18 cellular contexts compared by ENCODE assay signal in genomic region chr13:112056284-112056727, GRCh38. TPM values are rescaled to one million over a fixed set of nuclear protein-coding genes. Genes with fewer than 3 reads are reported as not detected.
DNase-seq lines count a peak whose midpoint lies in the region; ATAC-seq and TF ChIP-seq lines count a peak whose summit lies in the region.
"Had no signal": no experiment of that assay in that cellular context is flagged by ENCODE, and none has a peak within 500 bp of the region (broad histone marks: within the 10 kb centered on the region; RNA-seq: fewer than 3 reads in every experiment).

No MANE protein-coding gene starts in this region.

- H3K4me3 ChIP-seq in smooth muscle cell = no peak overlapping the region
- H3K4me3 ChIP-seq: SJSA1 had no signal

- no peak overlapping the region for H2AFZ ChIP-seq in smooth muscle cell (ENCODE audit: low read depth)
- H2AFZ ChIP-seq: parathyroid adenoma had no signal

- intact Hi-C loops in activated CD8-positive, alpha-beta T cell treated with anti-CD3 and anti-CD28 coated beads for 36 hours (cut with micrococcal nuclease) = no loop called here

- no peak overlapping the region for H3K4me3 Mint-ChIP-seq in T-helper 1 cell treated with Interleukin-12 subunit alpha and Interleukin-12 subunit beta and Interleukin-4 antibody, amounts not matched to agents 30 μg/mL and 1 μg/mL, for 36 hours
- peak overlapping the region; percentile 80 for H3K4me3 Mint-ChIP-seq in glutamatergic neuron (ENCODE audit: unreplicated experiment)
- H3K4me3 Mint-ChIP-seq in activated CD8-positive, alpha-beta T cell treated with anti-CD3 and anti-CD28 coated beads for 36 hours = no peak overlapping the region
- H3K4me3 Mint-ChIP-seq: activated naive CD4-positive, alpha-beta T cell treated with anti-CD3 and anti-CD28 coated beads, Interleukin-2, amount 50 U/mL, for 24 hours; effector memory CD8-positive, alpha-beta T cell; mesothelial cell of epicardium had no signal

- H3K4me1 ChIP-seq in smooth muscle cell (ENCODE audit: low read depth) = peaks cover 29% of the 10 kb centered on the region
- H3K4me1 ChIP-seq: parathyroid adenoma, SJSA1 had no signal

- POLR2A ChIA-PET in activated CD8-positive, alpha-beta T cell treated with anti-CD3 and anti-CD28 coated beads for 36 hours (lab: Charles Lee) = interaction anchor here (0.9 kb wide), 1 partner anchor 10 kb away, joined by 3 read pairs; no protein-coding TSS in a partner anchor

- CTCF ChIA-PET in activated CD8-positive, alpha-beta T cell treated with anti-CD3 and anti-CD28 coated beads for 36 hours (lab: Charles Lee) = no interaction called here

- H3K9me3 Mint-ChIP-seq in T-helper 1 cell treated with Interleukin-12 subunit alpha and Interleukin-12 subunit beta and Interleukin-4 antibody, amounts not matched to agents 30 μg/mL and 1 μg/mL, for 36 hours = no peaks in the 10 kb centered on the region
- H3K9me3 Mint-ChIP-seq in glutamatergic neuron (ENCODE audit: unreplicated experiment) = peaks cover 18% of the 10 kb centered on the region
- no peaks in the 10 kb centered on the region for H3K9me3 Mint-ChIP-seq in activated CD8-positive, alpha-beta T cell treated with anti-CD3 and anti-CD28 coated beads for 36 hours
- H3K9me3 Mint-ChIP-seq: activated naive CD4-positive, alpha-beta T cell treated with anti-CD3 and anti-CD28 coated beads, Interleukin-2, amount 50 U/mL, for 24 hours; effector memory CD8-positive, alpha-beta T cell; mesothelial cell of epicardium had no signal

- 6% methylated on average over 9 of the region's 32 CpGs for WGBS in smooth muscle cell (ENCODE audit: low lambda C conversion rate)

- no peaks in the 10 kb centered on the region for H3K4me1 Mint-ChIP-seq in T-helper 1 cell treated with Interleukin-12 subunit alpha and Interleukin-12 subunit beta and Interleukin-4 antibody, amounts not matched to agents 30 μg/mL and 1 μg/mL, for 36 hours (ENCODE audit: low read depth)
- peaks cover 14% of the 10 kb centered on the region for H3K4me1 Mint-ChIP-seq in glutamatergic neuron (ENCODE audit: low read depth, unreplicated experiment)
- no peaks in the 10 kb centered on the region for H3K4me1 Mint-ChIP-seq in activated CD8-positive, alpha-beta T cell treated with anti-CD3 and anti-CD28 coated beads for 36 hours (ENCODE audit: low read depth)

- no peak overlapping the region for H3K9ac ChIP-seq in smooth muscle cell (ENCODE audit: low read depth)
- H3K9ac ChIP-seq: parathyroid adenoma had no signal

- no peaks in the 10 kb centered on the region for H3K79me2 ChIP-seq in smooth muscle cell (ENCODE audit: low read depth)
- H3K79me2 ChIP-seq: parathyroid adenoma had no signal

- H3K9me3 ChIP-seq in smooth muscle cell (replicated peaks; ENCODE audit: low read depth) = no peaks in the 10 kb centered on the region

- peak overlapping the region; percentile 22 for H3K4me2 ChIP-seq in smooth muscle cell

- H3K36me3 ChIP-seq in smooth muscle cell (ENCODE audit: low read depth) = no peaks in the 10 kb centered on the region
- H3K36me3 ChIP-seq: SJSA1 had no signal

- peaks cover 100% of the 10 kb centered on the region for H3K27me3 ChIP-seq in smooth muscle cell (ENCODE audit: low read depth)

- H3F3A ChIP-seq in smooth muscle cell (ENCODE audit: low read depth) = no peaks in the 10 kb centered on the region

- ATAC-seq in HG02798 (IDR thresholded peaks at IDR 0.05; ENCODE audit: poor library complexity, unreplicated experiment) (no peak), HG03439 (IDR thresholded peaks at IDR 0.05; ENCODE audit: unreplicated experiment) (no peak)
- ATAC-seq in activated CD8-positive, alpha-beta T cell treated with anti-CD3 and anti-CD28 coated beads for 36 hours = no peak
- ATAC-seq: effector memory CD8-positive, alpha-beta T cell had no signal

- H3K27ac ChIP-seq in smooth muscle cell (ENCODE audit: low read depth) = no peak overlapping the region
- H3K27ac ChIP-seq: parathyroid adenoma, SJSA1 had no signal

- peaks cover 82% of the 10 kb centered on the region for H3K27me3 Mint-ChIP-seq in T-helper 1 cell treated with Interleukin-12 subunit alpha and Interleukin-12 subunit beta and Interleukin-4 antibody, amounts not matched to agents 30 μg/mL and 1 μg/mL, for 36 hours (ENCODE audit: low read depth)
- H3K27me3 Mint-ChIP-seq in glutamatergic neuron (ENCODE audit: unreplicated experiment) = peaks cover 39% of the 10 kb centered on the region
- H3K27me3 Mint-ChIP-seq in activated CD8-positive, alpha-beta T cell treated with anti-CD3 and anti-CD28 coated beads for 36 hours = peaks cover 77% of the 10 kb centered on the region

- DNase-seq in T-helper 1 cell (no peak), NCI-H146 (lab: John Stamatoyannopoulos, UW) (peak; percentile 66), glutamatergic neuron (peak; percentile 62), smooth muscle cell (lab: John Stamatoyannopoulos, UW; ENCODE audit: unreplicated experiment) (no peak)
- DNase-seq in activated CD8-positive, alpha-beta T cell treated with anti-CD3 and anti-CD28 coated beads for 36 hours = no peak
- DNase-seq: effector memory CD8-positive, alpha-beta T cell; GOT3; NCI-H2171 treated with DMSO at 0.1 percent for 48 hours; stimulated activated CD4-positive, alpha-beta T cell treated with anti-CD3 and anti-CD28 coated beads, Interleukin-12 subunit alpha, Interleukin-12 subunit beta, amount 100 ng/mL, for 4 hours had no signal

- H4K20me1 ChIP-seq in smooth muscle cell (ENCODE audit: low read depth) = no peaks in the 10 kb centered on the region

- H3K36me3 Mint-ChIP-seq in T-helper 1 cell treated with Interleukin-12 subunit alpha and Interleukin-12 subunit beta and Interleukin-4 antibody, amounts not matched to agents 30 μg/mL and 1 μg/mL, for 36 hours (ENCODE audit: low read depth) = peaks cover 8% of the 10 kb centered on the region
- H3K36me3 Mint-ChIP-seq in glutamatergic neuron (ENCODE audit: unreplicated experiment) = peaks cover 4% of the 10 kb centered on the region
- peaks cover 5% of the 10 kb centered on the region for H3K36me3 Mint-ChIP-seq in activated CD8-positive, alpha-beta T cell treated with anti-CD3 and anti-CD28 coated beads for 36 hours (ENCODE audit: low read depth)
- H3K36me3 Mint-ChIP-seq: activated naive CD4-positive, alpha-beta T cell treated with anti-CD3 and anti-CD28 coated beads, Interleukin-2, amount 50 U/mL, for 24 hours; mesothelial cell of epicardium had no signal

- peak overlapping the region; percentile 59 for H3K27ac Mint-ChIP-seq in T-helper 1 cell treated with Interleukin-12 subunit alpha and Interleukin-12 subunit beta and Interleukin-4 antibody, amounts not matched to agents 30 μg/mL and 1 μg/mL, for 36 hours
- H3K27ac Mint-ChIP-seq in glutamatergic neuron (ENCODE audit: unreplicated experiment) = no peak overlapping the region
- H3K27ac Mint-ChIP-seq in activated CD8-positive, alpha-beta T cell treated with anti-CD3 and anti-CD28 coated beads for 36 hours = no peak overlapping the region
- H3K27ac Mint-ChIP-seq: activated naive CD4-positive, alpha-beta T cell treated with anti-CD3 and anti-CD28 coated beads, Interleukin-2, amount 50 U/mL, for 24 hours; effector memory CD8-positive, alpha-beta T cell; mesothelial cell of epicardium had no signal

- TF ChIP-seq CTCF in glutamatergic neuron (IDR thresholded peaks at IDR 0.05; ENCODE audit: partially characterized antibody, unreplicated experiment) (no peak), smooth muscle cell (IDR thresholded peaks at IDR 0.05; ENCODE audit: borderline replicate concordance, insufficient read depth, poor library complexity, severe bottlenecking) (no peak)
- TF ChIP-seq CTCF in activated CD8-positive, alpha-beta T cell treated with anti-CD3 and anti-CD28 coated beads for 36 hours (IDR thresholded peaks at IDR 0.05) = no peak

RNA-seq across cellular contexts. Expression of gene SOX1, which starts 10.6 kb away (rescaled TPM):
- total RNA-seq in glutamatergic neuron (ENCODE audit: unreplicated experiment) (0.76 TPM), smooth muscle cell (not detected in 2 replicates)
- not detected in 2 replicates for polyA plus RNA-seq in smooth muscle cell
- not detected for total RNA-seq in activated CD8-positive, alpha-beta T cell treated with anti-CD3 and anti-CD28 coated beads for 36 hours
- total RNA-seq: fibroblast of villous mesenchyme, mesothelial cell of epicardium, OCI-LY7, SJSA1 had no signal

Comparison
In these comparisons a context has a peak if more than half of its experiments do, and no peak if none do; other contexts are left out.
1. DNase-seq: peak in NCI-H146 (single experiment) and glutamatergic neuron (single experiment); none in T-helper 1 cell (0 of 5), smooth muscle cell (single experiment) and activated CD8-positive, alpha-beta T cell treated with anti-CD3 and anti-CD28 coated beads for 36 hours (single experiment).